Comparison of ENCODE assay signal across 8 cellular contexts in genomic region chrX:75155454-75155829, GRCh38. TPM values are rescaled to one million over a fixed set of nuclear protein-coding genes. Genes with fewer than 3 reads are reported as not detected.
DNase-seq lines count a peak whose midpoint lies in the region; ATAC-seq and TF ChIP-seq lines count a peak whose summit lies in the region.

No MANE protein-coding gene starts in this region.

- H3K4me3 ChIP-seq in OCI-LY3 (ENCODE audit: low read length) (peak overlapping the region; percentile 98), coronary artery (peak overlapping the region; percentile 76), mucosa of descending colon (peak overlapping the region; percentile 22)

- H3K9me3 ChIP-seq in OCI-LY3 (ENCODE audit: insufficient read depth, low read length) (no peaks in the 10 kb centered on the region), mucosa of descending colon (no peaks in the 10 kb centered on the region)

- DNase-seq in SKM-1 (lab: John Stamatoyannopoulos, UW; ENCODE audit: unreplicated experiment) (peak; percentile 8), SKM-1 treated with dmso at 0.1 percent for 144 hours (lab: John Stamatoyannopoulos, UW; ENCODE audit: unreplicated experiment) (no peak), coronary artery (ENCODE audit: low spot score) (no peak), mucosa of descending colon (peak in 1 of 3 donors; percentile 1), NCI-H1417 treated with DMSO at 0.1 percent for 48 hours (lab: John Stamatoyannopoulos, UW) (no peak)
- no peak for DNase-seq in stimulated activated CD4-positive, alpha-beta T cell treated with anti-CD3 and anti-CD28 coated beads, Interleukin-15, amount 100 ng/mL, for 24 hours

- intact Hi-C loops in mucosa of descending colon (cut with DNase I, micrococcal nuclease): no loop called here

- peaks cover 38% of the 10 kb centered on the region for H3K79me2 ChIP-seq in OCI-LY3 (ENCODE audit: low read length)

- peak overlapping the region; percentile 100 for H2AFZ ChIP-seq in OCI-LY3 (ENCODE audit: low read depth, low read length)

- H3K4me2 ChIP-seq in OCI-LY3 (ENCODE audit: low read length): peak overlapping the region; percentile 76

- ATAC-seq in HG02610 (IDR thresholded peaks at IDR 0.05; ENCODE audit: unreplicated experiment): peak; percentile 62
- ATAC-seq in mucosa of descending colon: peak; percentile 48

- H3K4me1 ChIP-seq in OCI-LY3 (ENCODE audit: low read length) (peaks cover 13% of the 10 kb centered on the region), mucosa of descending colon (ENCODE audit: low read depth) (no peaks in the 10 kb centered on the region)

- no peak for TF ChIP-seq CTCF in OCI-LY3 (IDR thresholded peaks at IDR 0.05; ENCODE audit: low read depth, low read length)
- TF ChIP-seq CTCF in coronary artery (IDR thresholded peaks at IDR 0.05): no peak
- no peak for TF ChIP-seq CTCF in mucosa of descending colon (IDR thresholded peaks at IDR 0.05)

- H3K27ac ChIP-seq in OCI-LY3 (ENCODE audit: low read length): peak overlapping the region; percentile 79
- H3K27ac ChIP-seq in coronary artery: peak overlapping the region; percentile 46 to 79

- H3K36me3 ChIP-seq in OCI-LY3 (replicated peaks; ENCODE audit: low read depth, low read length) (no peaks in the 10 kb centered on the region), mucosa of descending colon (ENCODE audit: low read depth) (no peaks in the 10 kb centered on the region)

- no peaks in the 10 kb centered on the region for H4K20me1 ChIP-seq in OCI-LY3 (ENCODE audit: insufficient read depth, low read length)

- no peaks in the 10 kb centered on the region for H3K27me3 ChIP-seq in OCI-LY3 (ENCODE audit: low read depth, low read length)

- H3K9ac ChIP-seq in OCI-LY3 (ENCODE audit: low read length): peak overlapping the region; percentile 93

RNA-seq across cellular contexts. Expression of gene ABCB7, which starts 0.6 kb away (rescaled TPM):
- 10 to 100 TPM; 27.4 to 29.7 (median 27.4) TPM for total RNA-seq in mucosa of descending colon

Comparison
In these comparisons a context has a peak if more than half of its experiments do, and no peak if none do; other contexts are left out.
1. H3K4me3 ChIP-seq: peak in every context shown above with its lines; median percentile 98 in OCI-LY3; 76 in coronary artery; 22 in mucosa of descending colon.